13 cellular contexts compared by ENCODE assay signal in the genomic region with DNA sequence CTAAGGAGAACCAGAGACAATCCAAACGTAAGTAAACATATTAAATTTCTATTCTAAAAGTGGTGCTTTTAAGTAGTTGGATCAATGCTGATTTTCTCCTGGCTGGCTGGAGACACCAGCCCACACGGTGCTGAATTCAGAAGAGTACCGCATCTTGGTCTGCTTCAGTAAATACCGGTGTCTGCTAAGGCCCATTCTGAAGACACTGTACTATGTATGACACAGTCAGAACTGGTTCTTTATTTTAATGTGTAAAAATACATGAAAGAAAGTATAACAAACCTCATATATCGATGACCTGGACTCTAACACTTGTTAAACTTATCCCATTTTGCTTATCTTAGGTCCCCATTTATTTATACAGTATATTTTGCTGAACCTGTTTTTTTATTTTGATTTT. TPM values are rescaled to one million over a fixed set of nuclear protein-coding genes. Genes with fewer than 3 reads are reported as not detected.
DNase-seq lines count a peak whose midpoint lies in the region; ATAC-seq, FAIRE-seq and TF ChIP-seq lines count a peak whose summit lies in the region.
"Had no signal": no experiment of that assay in that cellular context is flagged by ENCODE, and none has a peak within 500 bp of the region (broad histone marks: within the 10 kb centered on the region; RNA-seq: fewer than 3 reads in every experiment).

No MANE protein-coding gene starts in this region.

- H3K9ac ChIP-seq in BLaER1 (no peak overlapping the region), Karpas-422 (ENCODE audit: low read length) (no peak overlapping the region)

- no peak for ATAC-seq in pancreas

- H3K4me3 ChIP-seq in BLaER1 (no peak overlapping the region), Karpas-422 (ENCODE audit: low read length) (no peak overlapping the region), pancreas (no peak overlapping the region)

- H3K4me1 ChIP-seq in BLaER1 (peaks cover 87% of the 10 kb centered on the region), Karpas-422 (ENCODE audit: low read length) (peaks cover 38% of the 10 kb centered on the region), pancreas (peaks cover 50 to 68% (median 60%) of the 10 kb centered on the region in 3 donors)

- 51 to 57% methylated on average over 5 of the region's 5 CpGs for WGBS in pancreas, 2 donors

- peak overlapping the region; percentile 88 for H3K27ac Mint-ChIP-seq in dendritic cell treated with granulocyte-macrophage colony-stimulating factor and Interleukin-4, amounts not matched to agents 40 ng/mL and 50 ng/mL, for 4 days

- H3K9me3 ChIP-seq in BLaER1 = no peaks in the 10 kb centered on the region
- no peaks in the 10 kb centered on the region for H3K9me3 ChIP-seq in Karpas-422 (ENCODE audit: low read length)
- no peaks in the 10 kb centered on the region for H3K9me3 ChIP-seq in pancreas

- H2AFZ ChIP-seq in Karpas-422 (ENCODE audit: low read length) = no peak overlapping the region

- H3K4me1 Mint-ChIP-seq in dendritic cell treated with granulocyte-macrophage colony-stimulating factor and Interleukin-4, amounts not matched to agents 40 ng/mL and 50 ng/mL, for 4 days (ENCODE audit: low read depth) = peaks cover 93% of the 10 kb centered on the region

- H3K27me3 ChIP-seq in BLaER1 = no peaks in the 10 kb centered on the region
- H3K27me3 ChIP-seq in Karpas-422 (ENCODE audit: low read length) = no peaks in the 10 kb centered on the region
- H3K27me3 ChIP-seq in pancreas = no peaks in the 10 kb centered on the region
- H3K27me3 ChIP-seq: brain microvascular endothelial cell had no signal

- in situ Hi-C loops in KBM-7 (cut with MboI; ENCODE audit: low pct_unique_long_range_greater_than_20kb, low sequenced_read_pairs) = no loop called here

- H3K4me2 ChIP-seq in BLaER1 = 0 out of 2 replicates have a peak overlapping the region, but pooled peaks have one; percentile 66
- H3K4me2 ChIP-seq in Karpas-422 (ENCODE audit: low read depth, low read length, poor library complexity, severe bottlenecking) = peak overlapping the region; percentile 50

- FAIRE-seq in pancreas (lab: Jason Lieb, UNC) = no peak

- H3K36me3 Mint-ChIP-seq in dendritic cell treated with granulocyte-macrophage colony-stimulating factor and Interleukin-4, amounts not matched to agents 40 ng/mL and 50 ng/mL, for 4 days (ENCODE audit: low read depth) = peaks cover 66% of the 10 kb centered on the region

- DNase-seq in Karpas-422 (no peak), pancreas (no peak), KBM-7 (no peak), NCI-H2227 treated with DMSO at 0.1 percent for 48 hours (lab: John Stamatoyannopoulos, UW) (no peak), dedifferentiated amniotic fluid mesenchymal stem cell (ENCODE audit: extremely low spot score) (no peak), NCI-H524 (lab: John Stamatoyannopoulos, UW) (no peak)
- DNase-seq: COR-L47, NCI-H69, retina, SW 1271 had no signal

- no peaks in the 10 kb centered on the region for H3K27me3 Mint-ChIP-seq in dendritic cell treated with granulocyte-macrophage colony-stimulating factor and Interleukin-4, amounts not matched to agents 40 ng/mL and 50 ng/mL, for 4 days

- TF ChIP-seq CTCF in pancreas (IDR thresholded peaks at IDR 0.05) = no peak

- H3K36me3 ChIP-seq in BLaER1 (peaks cover 11% of the 10 kb centered on the region; the same call in 1 of the 2 replicates), Karpas-422 (ENCODE audit: insufficient read depth, low read length) (no peaks in the 10 kb centered on the region), pancreas (no peaks in the 10 kb centered on the region)
- H3K36me3 ChIP-seq: brain microvascular endothelial cell had no signal

- no peak overlapping the region for H3K4me3 Mint-ChIP-seq in dendritic cell treated with granulocyte-macrophage colony-stimulating factor and Interleukin-4, amounts not matched to agents 40 ng/mL and 50 ng/mL, for 4 days

- no peaks in the 10 kb centered on the region for H3K9me3 Mint-ChIP-seq in dendritic cell treated with granulocyte-macrophage colony-stimulating factor and Interleukin-4, amounts not matched to agents 40 ng/mL and 50 ng/mL, for 4 days

- H3K27ac ChIP-seq in BLaER1 (no peak overlapping the region), Karpas-422 (ENCODE audit: low read length) (no peak overlapping the region), pancreas (peak overlapping the region; percentile 1 to 65 (median 56))

- no peaks in the 10 kb centered on the region for H3K79me2 ChIP-seq in Karpas-422 (ENCODE audit: low read length)

- intact Hi-C loops in dendritic cell treated with granulocyte-macrophage colony-stimulating factor and Interleukin-4, amounts not matched to agents 40 ng/mL and 50 ng/mL, for 4 days (cut with micrococcal nuclease) = no loop called here
- intact Hi-C loops in pancreas (cut with DNase I) = loop anchor here in 1 of 3 donors (10.0 kb wide), 1 partner anchor 62 kb away; no protein-coding TSS in a partner anchor

- peaks cover 100% of the 10 kb centered on the region for H4K20me1 ChIP-seq in BLaER1
- peaks cover 40% of the 10 kb centered on the region; the same call in 1 of the 2 replicates for H4K20me1 ChIP-seq in Karpas-422 (ENCODE audit: insufficient read depth, low read depth, low read length)

- H3K9me2 ChIP-seq in Karpas-422 (replicated peaks; ENCODE audit: insufficient read depth, low read length) = no peaks in the 10 kb centered on the region

RNA-seq across cellular contexts. Expression of gene RAPGEF1, which starts 32.8 kb away (rescaled TPM):
- 6.1 and 9.6 TPM in 2 replicates for total RNA-seq in Karpas-422 (2014; rRNA removed; shearing (Covaris generic); ENCODE audit: low replicate concordance)
- total RNA-seq in pancreas = 10 to 100 TPM; 38.8 to 62.6 (median 52.3) TPM
- 10 to 100 TPM; 17.1 to 22.8 TPM for polyA plus RNA-seq in pancreas

Comparison
In these comparisons a context has a peak if more than half of its experiments do, and no peak if none do; other contexts are left out.
1. H3K27ac ChIP-seq: peak in pancreas (4 of 4); none in BLaER1 (single experiment) and Karpas-422 (single experiment).